ENCODE assay signal across 8 cellular contexts in the genomic region with DNA sequence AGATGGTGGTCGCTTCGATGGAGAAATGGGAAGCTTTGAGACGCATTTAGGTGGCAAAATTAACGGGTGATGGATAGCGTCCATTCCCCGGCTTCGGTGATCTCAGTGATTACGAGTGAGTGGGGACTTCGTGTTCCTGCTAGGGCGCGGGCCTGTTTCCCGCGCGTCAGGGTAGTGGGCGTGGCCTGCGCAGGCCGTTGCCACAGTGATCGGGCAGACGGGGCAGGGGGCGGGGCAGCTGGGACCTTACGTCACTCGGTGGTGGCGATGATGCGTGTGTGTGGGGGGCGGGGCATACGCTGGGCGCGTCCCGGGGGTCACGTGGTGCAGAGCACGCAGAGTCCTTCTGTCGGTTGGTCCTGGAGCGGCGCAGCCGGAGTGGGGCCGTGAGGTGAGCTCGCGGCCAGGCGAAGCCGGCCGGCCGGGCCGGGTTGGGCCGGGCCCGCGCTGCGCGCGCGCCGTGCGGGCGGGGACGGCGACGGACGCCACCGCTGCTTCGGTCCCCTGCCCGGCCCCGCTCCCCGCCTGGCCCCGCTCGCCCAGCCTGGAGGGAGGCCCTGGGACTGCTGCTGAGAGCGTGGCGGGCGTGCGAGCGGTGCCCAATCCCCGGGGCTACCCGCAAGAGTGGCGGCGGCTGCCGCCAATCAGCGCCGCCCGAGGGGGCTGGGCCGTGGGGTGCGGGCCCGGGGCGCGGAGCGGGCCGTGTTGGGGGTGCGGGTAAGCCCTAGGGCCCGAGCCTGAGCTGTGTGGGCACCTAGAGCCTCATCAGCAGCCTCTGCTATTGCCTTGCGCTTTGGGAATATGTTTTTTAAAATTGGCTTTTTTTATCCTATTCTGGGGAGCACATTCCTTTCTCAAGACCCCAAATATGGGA. TPM values are rescaled to one million over a fixed set of nuclear protein-coding genes. Genes with fewer than 3 reads are reported as not detected.
A peak's percentile ranks its signal among the peaks of the same experiment; 100 is the strongest.
DNase-seq lines count a peak whose midpoint lies in the region; ATAC-seq, FAIRE-seq and TF ChIP-seq lines count a peak whose summit lies in the region.

A gene (plus strand): TSS at position 327 of the 874 bp plus-strand sequence. CDS start 29,508 bp downstream, outside the sequence.

- H3K9me3 ChIP-seq in OCI-LY1 (ENCODE audit: low read length) = no peaks in the 10 kb centered on the region

- H3K27me3 Mint-ChIP-seq in mesothelial cell of epicardium (ENCODE audit: low read depth) = no peaks in the 10 kb centered on the region

- no peaks in the 10 kb centered on the region for H4K20me1 ChIP-seq in OCI-LY1 (ENCODE audit: insufficient read depth, low read length)

- peak within 1 kb of the TSS; percentile 98 for H3K4me2 ChIP-seq in OCI-LY1 (ENCODE audit: low read length)

- no peak for FAIRE-seq in D721Med (lab: Jason Lieb, UNC)

- TF ChIP-seq CTCF in D721Med (IDR thresholded peaks at IDR 0.05; ENCODE audit: insufficient read depth, missing control alignments) (no peak), OCI-LY1 (IDR thresholded peaks at IDR 0.05; ENCODE audit: low read length) (no peak), mesothelial cell of epicardium (IDR thresholded peaks at IDR 0.05; ENCODE audit: unreplicated experiment) (no peak)

- H3K27ac Mint-ChIP-seq in mesothelial cell of epicardium = peak within 1 kb of the TSS; percentile 94

- H2AFZ ChIP-seq in OCI-LY1 (ENCODE audit: low read length) = peak within 1 kb of the TSS; percentile 16; the same call in 1 of the 2 replicates

- H3K27ac ChIP-seq in OCI-LY1 (ENCODE audit: low read depth, low read length, poor library complexity, severe bottlenecking) = peak within 1 kb of the TSS; percentile 52

- peaks cover 6% of the 10 kb centered on the region for H3K9me3 Mint-ChIP-seq in mesothelial cell of epicardium

- 0 out of 2 replicates have a peak, but pooled peaks cover 4% of the 10 kb centered on the region for H3F3A ChIP-seq in OCI-LY1 (ENCODE audit: insufficient read depth, low read length)

- peaks cover 9% of the 10 kb centered on the region; the same call in 1 of the 2 replicates for H3K36me3 ChIP-seq in OCI-LY1 (ENCODE audit: insufficient read depth, low read length)

- in situ Hi-C loops in endometrial microvascular endothelial cells (cut with HindIII; ENCODE audit: inconsistent ontology term, low pct_unique_long_range_greater_than_20kb, low sequenced_read_pairs) = no loop called here

- H3K79me2 ChIP-seq in OCI-LY1 (ENCODE audit: insufficient read depth, low read length) = peaks cover 35% of the 10 kb centered on the region

- peak; percentile 75 for ATAC-seq in GM21515 (IDR thresholded peaks at IDR 0.05; ENCODE audit: unreplicated experiment)

- H3K9me2 ChIP-seq in OCI-LY1 (ENCODE audit: low read depth, low read length) = no peaks in the 10 kb centered on the region

- H3K36me3 Mint-ChIP-seq in mesothelial cell of epicardium = peaks cover 6% of the 10 kb centered on the region

- H3K4me1 ChIP-seq in OCI-LY1 (ENCODE audit: insufficient read depth, low read length, severe bottlenecking) = peaks cover 68% of the 10 kb centered on the region

- H3K9ac ChIP-seq in OCI-LY1 (ENCODE audit: low read length) = peak within 1 kb of the TSS; percentile 87

- H3K4me3 ChIP-seq in OCI-LY1 (ENCODE audit: low read depth, low read length, poor library complexity, severe bottlenecking) = peak within 1 kb of the TSS; percentile 87

- peak; percentile 87 for DNase-seq in D721Med (ENCODE audit: insufficient read length, low spot score)
- DNase-seq in HuH-7 (ENCODE audit: low spot score) = peak; percentile 99
- peak; percentile 100 for DNase-seq in activated CD8-positive, alpha-beta memory T cell treated with anti-CD3 and anti-CD28 coated beads, Interleukin-2, amount 50 U/mL, for 4 hours
- peak; percentile 98 for DNase-seq in mesothelial cell of epicardium (ENCODE audit: low spot score in 2 of 2, unreplicated experiment in 2 of 2)
- peak; percentile 98 to 99 for DNase-seq in stimulated activated CD8-positive, alpha-beta memory T cell treated with anti-CD3 and anti-CD28 coated beads, Interleukin-15, amount 100 ng/mL, for 4 hours (ENCODE audit: low read depth in 2 of 2)

- H3K27me3 ChIP-seq in OCI-LY1 (ENCODE audit: insufficient read depth, low read length) = no peaks in the 10 kb centered on the region

- H3K4me1 Mint-ChIP-seq in mesothelial cell of epicardium = peaks cover 49% of the 10 kb centered on the region

- peak within 1 kb of the TSS; percentile 85 for H3K4me3 Mint-ChIP-seq in mesothelial cell of epicardium

RNA-seq across cellular contexts. Expression of the gene that starts here (rescaled TPM):
- 29.5 TPM for total RNA-seq in endometrial microvascular endothelial cells (ENCODE audit: inconsistent ontology term)
- 48.6 to 49.7 TPM (median 48.7 TPM) in 3 replicates for total RNA-seq in mesothelial cell of epicardium

Comparison
In these comparisons a context has a peak if more than half of its experiments do, and no peak if none do; other contexts are left out.
1. Peak in every context shown above with its lines: DNase-seq, ATAC-seq, H3K4me3 ChIP-seq and H3K27ac ChIP-seq.